Comparison of ENCODE assay signal across 13 cellular contexts in genomic region chr1:167227934-167228378, GRCh38. TPM values are rescaled to one million over a fixed set of nuclear protein-coding genes. Genes with fewer than 3 reads are reported as not detected.
A peak's percentile ranks its signal among the peaks of the same experiment; 100 is the strongest.
DNase-seq lines count a peak whose midpoint lies in the region; ATAC-seq and TF ChIP-seq lines count a peak whose summit lies in the region.
"Had no signal": no experiment of that assay in that cellular context is flagged by ENCODE, and none has a peak within 500 bp of the region (broad histone marks: within the 10 kb centered on the region; RNA-seq: fewer than 3 reads in every experiment).

No MANE protein-coding gene starts in this region.

- intact Hi-C loops in mucosa of descending colon (cut with DNase I, micrococcal nuclease): no loop called here

- no peak for TF ChIP-seq CTCF in choroid plexus epithelial cell (conservative IDR thresholded peaks at IDR 0.05; ENCODE audit: low read depth, low read length)
- no peak for TF ChIP-seq CTCF in mucosa of descending colon (IDR thresholded peaks at IDR 0.05)

- H3K4me1 ChIP-seq in mucosa of descending colon (ENCODE audit: low read depth): peaks cover 19% of the 10 kb centered on the region

- POLR2A ChIA-PET in HEK293T (lab: Yijun Ruan, JAX): no interaction called here

- peak; percentile 65 for ATAC-seq in mucosa of descending colon
- ATAC-seq: heart left ventricle; stimulated activated naive CD8-positive, alpha-beta T cell treated with anti-CD3 and anti-CD28 coated beads, Interleukin-15, amount 100 ng/mL, for 72 hours had no signal

- no peaks in the 10 kb centered on the region for H3K36me3 ChIP-seq in mucosa of descending colon (ENCODE audit: low read depth)
- H3K36me3 ChIP-seq: brain microvascular endothelial cell, heart left ventricle had no signal

- DNase-seq in HEK293T (ENCODE audit: extremely low spot score) (no peak), NOMO-1 treated with DMSO at 0.1 percent for 48 hours (lab: John Stamatoyannopoulos, UW; ENCODE audit: unreplicated experiment) (peak; percentile 37), choroid plexus epithelial cell (ENCODE audit: low read depth) (peak; percentile 17), mucosa of descending colon (no peak), AG08396 (ENCODE audit: low spot score) (no peak), NCI-H2107 (lab: John Stamatoyannopoulos, UW) (no peak), NCI-H2196 (lab: John Stamatoyannopoulos, UW; ENCODE audit: unreplicated experiment) (no peak)
- DNase-seq: activated naive CD4-positive, alpha-beta T cell; brain microvascular endothelial cell; heart left ventricle; NCI-H1417; NCI-H524 treated with DMSO at 0.1 percent for 48 hours; stimulated activated naive CD8-positive, alpha-beta T cell treated with anti-CD3 and anti-CD28 coated beads, Interleukin-15, amount 100 ng/mL, for 72 hours had no signal

- H3K4me3 ChIP-seq in choroid plexus epithelial cell (ENCODE audit: low read depth, low read length) (no peak overlapping the region), mucosa of descending colon (no peak overlapping the region)
- H3K4me3 ChIP-seq: heart left ventricle had no signal

- CTCF ChIA-PET in HEK293T (lab: Yijun Ruan, JAX): no interaction called here

- H3K9me3 ChIP-seq in mucosa of descending colon: no peaks in the 10 kb centered on the region
- H3K9me3 ChIP-seq: heart left ventricle had no signal

TF ChIP-seq in HEK293T, 16 proteins besides CTCF, POLR2A, EP300 and RAD21:
- TF ChIP-seq BHLHE40 (IDR thresholded peaks at IDR 0.05; ENCODE audit: borderline replicate concordance) (no peak), PKNOX1 (IDR thresholded peaks at IDR 0.05) (peak; percentile 34; the same call in 1 of the 2 replicates)

RNA-seq across cellular contexts. Expression of gene POU2F1, which starts 7.3 kb away (rescaled TPM):
- 10 to 100 TPM; 16.9 to 18.5 (median 18.0) TPM for total RNA-seq in mucosa of descending colon

Comparison
In these comparisons a context has a peak if more than half of its experiments do, and no peak if none do; other contexts are left out.
1. DNase-seq: peak in NOMO-1 treated with DMSO at 0.1 percent for 48 hours (single experiment) and choroid plexus epithelial cell (single experiment); none in HEK293T (single experiment), mucosa of descending colon (0 of 3), AG08396 (single experiment), NCI-H2107 (single experiment) and NCI-H2196 (single experiment).